8 cellular contexts compared by ENCODE assay signal in genomic region chr9:21031091-21031817, GRCh38. TPM values are rescaled to one million over a fixed set of nuclear protein-coding genes. Genes with fewer than 3 reads are reported as not detected.
DNase-seq lines count a peak whose midpoint lies in the region; ATAC-seq and TF ChIP-seq lines count a peak whose summit lies in the region.

TSS of gene HACD4 (minus strand) at chr9:21031640. CDS start at chr9:21031590, 50 bp downstream.

- no peaks in the 10 kb centered on the region for H3K79me2 ChIP-seq in parathyroid adenoma

- no peak for TF ChIP-seq POLR2A in tibial nerve (IDR thresholded peaks at IDR 0.05)

- no peak for TF ChIP-seq CTCF in parathyroid adenoma (IDR thresholded peaks at IDR 0.05)
- no peak for TF ChIP-seq CTCF in tibial nerve (IDR thresholded peaks at IDR 0.05)

- H3K27ac ChIP-seq in parathyroid adenoma, result peak within 1 kb of the TSS; percentile 67
- peak within 1 kb of the TSS in 3 of 4 donors; percentile 74 to 86 (median 83) for H3K27ac ChIP-seq in tibial nerve
- no peak within 1 kb of the TSS for H3K27ac ChIP-seq in SJCRH30

- H3K9ac ChIP-seq in parathyroid adenoma, result no peak within 1 kb of the TSS

- H3K4me1 ChIP-seq in parathyroid adenoma (no peaks in the 10 kb centered on the region), tibial nerve (peaks cover 0 to 10% (median 0%) of the 10 kb centered on the region in 4 donors), SJCRH30 (no peaks in the 10 kb centered on the region)

- ATAC-seq in GM18508 (IDR thresholded peaks at IDR 0.05; ENCODE audit: insufficient read depth, unreplicated experiment) (peak; percentile 37), HG02588 (IDR thresholded peaks at IDR 0.05; ENCODE audit: unreplicated experiment) (peak; percentile 85)

- peak within 1 kb of the TSS; percentile 56 for H3K4me2 ChIP-seq in parathyroid adenoma (ENCODE audit: low read length)

- no peaks in the 10 kb centered on the region for H3K27me3 ChIP-seq in parathyroid adenoma (ENCODE audit: control insufficient read depth, insufficient read depth, low read length)
- no peaks in the 10 kb centered on the region for H3K27me3 ChIP-seq in tibial nerve
- no peaks in the 10 kb centered on the region for H3K27me3 ChIP-seq in SJCRH30

- WGBS in tibial nerve, 2 donors, result 8 to 10% methylated on average over 26 to 35 of the region's 48 CpGs

- no peaks in the 10 kb centered on the region for H3K36me3 ChIP-seq in parathyroid adenoma (ENCODE audit: control insufficient read depth, insufficient read depth, low read length)
- no peaks in the 10 kb centered on the region for H3K36me3 ChIP-seq in tibial nerve
- no peaks in the 10 kb centered on the region for H3K36me3 ChIP-seq in SJCRH30

- H3K9me3 ChIP-seq in parathyroid adenoma (ENCODE audit: control insufficient read depth, low read length) (no peaks in the 10 kb centered on the region), tibial nerve (no peaks in the 10 kb centered on the region), SJCRH30 (replicated peaks) (no peaks in the 10 kb centered on the region)

- H2AFZ ChIP-seq in parathyroid adenoma, result peak within 1 kb of the TSS; percentile 83

- TF ChIP-seq EP300 in tibial nerve (IDR thresholded peaks at IDR 0.05), result no peak

- H3K4me3 ChIP-seq in parathyroid adenoma (ENCODE audit: low read depth, low read length) (peak within 1 kb of the TSS; percentile 41), tibial nerve (peak within 1 kb of the TSS; percentile 38 to 76 (median 52)), SJCRH30 (no peak within 1 kb of the TSS)

- peak; percentile 83 for DNase-seq in NCI-H69 (lab: John Stamatoyannopoulos, UW)
- peak; percentile 55 for DNase-seq in activated gamma-delta T cell (lab: John Stamatoyannopoulos, UW)
- peak; percentile 35 for DNase-seq in globus pallidus (ENCODE audit: low spot score)
- DNase-seq in tibial nerve (ENCODE audit: low spot score in 2 of 2), result peak in 1 of 2 donors; percentile 26
- no peak for DNase-seq in SJCRH30

RNA-seq across cellular contexts. Expression of gene HACD4, which starts in this region (rescaled TPM):
- 1 to 10 TPM; 3.3 to 4.4 (median 3.9) TPM for total RNA-seq in tibial nerve
- total RNA-seq in SJCRH30 (2014; rRNA removed; shearing (Covaris generic)), result not detected in 2 replicates

Comparison
In these comparisons a context has a peak if more than half of its experiments do, and no peak if none do; other contexts are left out.
1. DNase-seq: peak in NCI-H69 (single experiment), activated gamma-delta T cell (single experiment) and globus pallidus (single experiment); none in SJCRH30 (0 of 2).